Comparison of ENCODE assay signal across 2 cellular contexts in the genomic region with DNA sequence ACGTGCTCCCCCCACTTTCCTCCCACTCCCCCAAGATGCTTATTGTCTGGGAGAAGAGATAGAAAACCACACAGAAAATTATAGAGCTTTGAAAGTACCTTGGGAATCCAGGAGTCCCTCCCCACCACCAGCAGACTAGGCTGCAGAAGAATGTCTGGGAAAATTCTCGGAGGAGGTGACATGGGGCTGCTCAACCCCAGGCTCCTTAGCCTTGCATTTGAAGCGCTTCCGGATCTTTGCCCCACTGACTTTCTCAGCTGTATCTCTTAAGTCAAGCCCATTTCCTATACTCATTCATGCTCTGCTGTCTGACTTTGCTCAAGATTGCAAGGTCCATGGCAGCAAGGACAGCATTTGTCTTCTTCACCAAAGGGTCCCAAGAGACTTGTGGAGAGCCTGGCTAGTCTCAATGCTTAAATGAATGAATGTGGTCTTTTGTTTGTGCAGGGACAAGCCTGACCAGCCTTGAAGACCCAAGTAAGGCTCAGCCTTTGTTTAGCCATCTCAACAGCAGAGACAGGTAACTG.
TF ChIP-seq lines count a peak whose summit lies in the region.

No MANE protein-coding gene starts in this region.

TF ChIP-seq in K562, 482 proteins besides CTCF, POLR2A, EP300 and RAD21:
- TF ChIP-seq SIX5 (IDR thresholded peaks at IDR 0.05; ENCODE audit: borderline replicate concordance in 1 of 2, insufficient read depth in 1 of 2, low read depth in 1 of 2, low read length in 2 of 2) (no peak), XRCC5 (IDR thresholded peaks at IDR 0.05; ENCODE audit: low read depth, low read length) (no peak), YBX1 (IDR thresholded peaks at IDR 0.05) (no peak), GTF2F1 (IDR thresholded peaks at IDR 0.05; ENCODE audit: low read depth, low read length) (no peak), CBFA2T3 (IDR thresholded peaks at IDR 0.05) (0 out of 2 replicates have a peak, but pooled peaks have one; percentile 22), MGA (IDR thresholded peaks at IDR 0.05) (no peak), U2AF2 (optimal IDR thresholded peaks at IDR 0.05; ENCODE audit: low read depth, low read length) (no peak)

TF ChIP-seq in SK-N-SH, 30 proteins besides CTCF, POLR2A, EP300 and RAD21:
- TF ChIP-seq, protein P1, sequence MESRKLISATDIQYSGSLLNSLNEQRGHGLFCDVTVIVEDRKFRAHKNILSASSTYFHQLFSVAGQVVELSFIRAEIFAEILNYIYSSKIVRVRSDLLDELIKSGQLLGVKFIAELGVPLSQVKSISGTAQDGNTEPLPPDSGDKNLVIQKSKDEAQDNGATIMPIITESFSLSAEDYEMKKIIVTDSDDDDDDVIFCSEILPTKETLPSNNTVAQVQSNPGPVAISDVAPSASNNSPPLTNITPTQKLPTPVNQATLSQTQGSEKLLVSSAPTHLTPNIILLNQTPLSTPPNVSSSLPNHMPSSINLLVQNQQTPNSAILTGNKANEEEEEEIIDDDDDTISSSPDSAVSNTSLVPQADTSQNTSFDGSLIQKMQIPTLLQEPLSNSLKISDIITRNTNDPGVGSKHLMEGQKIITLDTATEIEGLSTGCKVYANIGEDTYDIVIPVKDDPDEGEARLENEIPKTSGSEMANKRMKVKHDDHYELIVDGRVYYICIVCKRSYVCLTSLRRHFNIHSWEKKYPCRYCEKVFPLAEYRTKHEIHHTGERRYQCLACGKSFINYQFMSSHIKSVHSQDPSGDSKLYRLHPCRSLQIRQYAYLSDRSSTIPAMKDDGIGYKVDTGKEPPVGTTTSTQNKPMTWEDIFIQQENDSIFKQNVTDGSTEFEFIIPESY (IDR thresholded peaks at IDR 0.05; ENCODE audit: borderline replicate concordance, low read depth) = no peak
TF ChIP-seq in SK-N-SH: peak in this region for 0.
